ENCODE assay signal across 8 cellular contexts in genomic region chr10:128062837-128063563, GRCh38.
A peak's percentile ranks its signal among the peaks of the same experiment; 100 is the strongest.
DNase-seq lines count a peak whose midpoint lies in the region; ATAC-seq and TF ChIP-seq lines count a peak whose summit lies in the region.

No MANE protein-coding gene starts in this region.

- H3K4me1 ChIP-seq in neutrophil (ENCODE audit: control insufficient read depth in 1 of 2, insufficient read depth in 1 of 2, low read depth in 1 of 2, low read length in 1 of 2) = peaks cover 90 to 98% of the 10 kb centered on the region in 2 experiments

- H3K27me3 ChIP-seq in neutrophil (no peaks in the 10 kb centered on the region), H7 (ENCODE audit: control insufficient read depth, insufficient read depth, low read length) (no peaks in the 10 kb centered on the region)

- H3K9me3 ChIP-seq in neutrophil = peaks cover 13% of the 10 kb centered on the region

- H3K4me3 ChIP-seq in neutrophil (ENCODE audit: low read depth in 1 of 2, low read length in 1 of 2) (peak overlapping the region; percentile 50 to 65), H7 (ENCODE audit: insufficient read depth, low read depth, low read length) (no peak overlapping the region)

- peak overlapping the region; percentile 86 for H3K27ac ChIP-seq in cingulate gyrus (ENCODE audit: low read depth, low read length)
- H3K27ac ChIP-seq in neutrophil = peak overlapping the region; percentile 98

- H3K36me3 ChIP-seq in neutrophil (peaks cover 99% of the 10 kb centered on the region), H7 (replicated peaks; ENCODE audit: control insufficient read depth, insufficient read depth, low read length) (no peaks in the 10 kb centered on the region)

- ATAC-seq in GM18907 (IDR thresholded peaks at IDR 0.05; ENCODE audit: unreplicated experiment) = peak; percentile 45
- ATAC-seq in HG03060 (IDR thresholded peaks at IDR 0.05; ENCODE audit: low read depth, unreplicated experiment) = peak; percentile 40

- DNase-seq in T-helper 1 cell = peak in 4 of 5 donors; percentile 33 to 83 (median 42)
- no peak for DNase-seq in NCI-H82 (lab: John Stamatoyannopoulos, UW)
- no peak for DNase-seq in H7
- no peak for DNase-seq in DMS114 treated with DMSO at 0.1 percent for 48 hours (lab: John Stamatoyannopoulos, UW; ENCODE audit: unreplicated experiment)

- TF ChIP-seq CTCF in neutrophil (IDR thresholded peaks at IDR 0.05) = peak; percentile 13

Comparison
In these comparisons a context has a peak if more than half of its experiments do, and no peak if none do; other contexts are left out.
1. DNase-seq: peak in T-helper 1 cell (4 of 5); none in NCI-H82 (single experiment), H7 (single experiment) and DMS114 treated with DMSO at 0.1 percent for 48 hours (single experiment).